In the genomic region with DNA sequence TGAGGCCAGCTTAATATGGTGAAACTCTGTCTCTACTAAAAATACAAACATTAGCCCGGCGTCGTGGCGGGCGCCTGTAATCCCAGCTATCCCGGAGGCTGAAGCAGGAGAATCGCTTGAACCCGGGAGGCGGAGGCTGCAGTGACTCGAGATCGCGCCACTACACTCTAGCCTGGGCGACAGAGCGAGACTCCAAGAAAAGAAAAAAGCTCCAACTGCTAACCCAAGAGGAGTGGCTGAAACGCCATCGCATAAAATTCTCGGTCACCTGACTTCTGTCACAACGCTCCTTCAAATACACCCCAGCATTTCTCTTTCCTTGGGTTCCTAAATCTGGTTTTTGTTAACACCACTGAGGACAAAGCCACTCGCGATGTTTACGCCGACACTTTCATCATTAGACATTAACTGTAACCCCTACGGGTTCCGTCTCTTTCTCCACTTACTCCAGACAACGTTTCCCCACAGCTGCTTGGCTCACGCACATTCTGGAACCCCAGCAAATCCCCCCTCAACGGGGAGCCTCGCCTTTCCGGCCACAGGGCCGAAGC, we compare ENCODE assay signal across 6 cellular contexts. TPM values are rescaled to one million over a fixed set of nuclear protein-coding genes. Genes with fewer than 3 reads are reported as not detected.
DNase-seq lines count a peak whose midpoint lies in the region; ATAC-seq and TF ChIP-seq lines count a peak whose summit lies in the region.

No MANE protein-coding gene starts in this region.

- H3K27ac ChIP-seq in OCI-LY3 (ENCODE audit: low read length) = peak overlapping the region; percentile 87

- peaks cover 60% of the 10 kb centered on the region for H3K36me3 Mint-ChIP-seq in activated CD8-positive, alpha-beta memory T cell treated with anti-CD3 and anti-CD28 coated beads, Interleukin-2, amount 10 ng/mL, durations not matched to agents 7 days and 5 days
- peaks cover 49% of the 10 kb centered on the region for H3K36me3 Mint-ChIP-seq in stimulated activated memory B cell treated with anti-CD40 and anti-IgM and Interleukin-4, amounts not matched to agents 10 μg/mL and 1 μg/mL and 100 μg/mL, for 72 hours

- no peaks in the 10 kb centered on the region for H3K9me3 Mint-ChIP-seq in activated CD8-positive, alpha-beta memory T cell treated with anti-CD3 and anti-CD28 coated beads, Interleukin-2, amount 10 ng/mL, durations not matched to agents 7 days and 5 days (ENCODE audit: low read depth)
- H3K9me3 Mint-ChIP-seq in stimulated activated memory B cell treated with anti-CD40 and anti-IgM and Interleukin-4, amounts not matched to agents 10 μg/mL and 1 μg/mL and 100 μg/mL, for 72 hours = no peaks in the 10 kb centered on the region

- H3K27me3 Mint-ChIP-seq in activated CD8-positive, alpha-beta memory T cell treated with anti-CD3 and anti-CD28 coated beads, Interleukin-2, amount 10 ng/mL, durations not matched to agents 7 days and 5 days = no peaks in the 10 kb centered on the region
- no peaks in the 10 kb centered on the region for H3K27me3 Mint-ChIP-seq in stimulated activated memory B cell treated with anti-CD40 and anti-IgM and Interleukin-4, amounts not matched to agents 10 μg/mL and 1 μg/mL and 100 μg/mL, for 72 hours

- H3K36me3 ChIP-seq in OCI-LY3 (replicated peaks; ENCODE audit: low read depth, low read length) = peaks cover 44% of the 10 kb centered on the region

- CTCF ChIA-PET in activated CD8-positive, alpha-beta memory T cell treated with anti-CD3 and anti-CD28 coated beads, Interleukin-2, amount 10 ng/mL, durations not matched to agents 7 days and 5 days (lab: Charles Lee) = interaction anchor here (0.6 to 2.1 kb wide), 16 partner anchors 9 to 389 kb away, joined by 3 to 17 read pairs (median 4); partner anchors contain the start of genes NIF3L1 and PPIL3

- H3K9me3 ChIP-seq in OCI-LY3 (ENCODE audit: insufficient read depth, low read length) = no peaks in the 10 kb centered on the region

- H3K4me3 ChIP-seq in OCI-LY3 (ENCODE audit: low read length) = peak overlapping the region; percentile 85
- H3K4me3 ChIP-seq in fibroblast of mammary gland (ENCODE audit: control insufficient read depth, low read depth, low read length) = peak overlapping the region; percentile 98

- no peaks in the 10 kb centered on the region for H3K27me3 ChIP-seq in OCI-LY3 (ENCODE audit: low read depth, low read length)

- peaks cover 45% of the 10 kb centered on the region for H3K4me1 Mint-ChIP-seq in activated CD8-positive, alpha-beta memory T cell treated with anti-CD3 and anti-CD28 coated beads, Interleukin-2, amount 10 ng/mL, durations not matched to agents 7 days and 5 days
- peaks cover 35% of the 10 kb centered on the region for H3K4me1 Mint-ChIP-seq in stimulated activated memory B cell treated with anti-CD40 and anti-IgM and Interleukin-4, amounts not matched to agents 10 μg/mL and 1 μg/mL and 100 μg/mL, for 72 hours

- peaks cover 18% of the 10 kb centered on the region for H3K4me1 ChIP-seq in OCI-LY3 (ENCODE audit: low read length)

- H2AFZ ChIP-seq in OCI-LY3 (ENCODE audit: low read depth, low read length) = no peak overlapping the region

- H3K4me3 Mint-ChIP-seq in activated CD8-positive, alpha-beta memory T cell treated with anti-CD3 and anti-CD28 coated beads, Interleukin-2, amount 10 ng/mL, durations not matched to agents 7 days and 5 days = peak overlapping the region; percentile 84
- H3K4me3 Mint-ChIP-seq in stimulated activated memory B cell treated with anti-CD40 and anti-IgM and Interleukin-4, amounts not matched to agents 10 μg/mL and 1 μg/mL and 100 μg/mL, for 72 hours = peak overlapping the region; percentile 88

- H3K27ac Mint-ChIP-seq in activated CD8-positive, alpha-beta memory T cell treated with anti-CD3 and anti-CD28 coated beads, Interleukin-2, amount 10 ng/mL, durations not matched to agents 7 days and 5 days = peak overlapping the region; percentile 99
- peak overlapping the region; percentile 99 for H3K27ac Mint-ChIP-seq in stimulated activated memory B cell treated with anti-CD40 and anti-IgM and Interleukin-4, amounts not matched to agents 10 μg/mL and 1 μg/mL and 100 μg/mL, for 72 hours

- H3K79me2 ChIP-seq in OCI-LY3 (ENCODE audit: low read length) = peaks cover 58% of the 10 kb centered on the region

- DNase-seq in activated CD8-positive, alpha-beta memory T cell treated with anti-CD3 and anti-CD28 coated beads, Interleukin-2, amount 10 ng/mL, durations not matched to agents 7 days and 5 days = peak; percentile 58
- DNase-seq in activated CD8-positive, alpha-beta memory T cell treated with anti-CD3 and anti-CD28 coated beads, Interleukin-2, amount 50 U/mL, for 4 hours = no peak
- DNase-seq in fibroblast of mammary gland (ENCODE audit: low read depth) = peak; percentile 30
- DNase-seq in NCI-H128 (lab: John Stamatoyannopoulos, UW; ENCODE audit: unreplicated experiment) = no peak

- peaks cover 41% of the 10 kb centered on the region for H4K20me1 ChIP-seq in OCI-LY3 (ENCODE audit: insufficient read depth, low read length)

- no peak for TF ChIP-seq CTCF in OCI-LY3 (IDR thresholded peaks at IDR 0.05; ENCODE audit: low read depth, low read length)
- no peak for TF ChIP-seq CTCF in fibroblast of mammary gland (conservative IDR thresholded peaks at IDR 0.05; ENCODE audit: control insufficient read depth, insufficient read depth, low read depth, low read length)

- H3K9ac ChIP-seq in OCI-LY3 (ENCODE audit: low read length) = peak overlapping the region; percentile 95

- H3K4me2 ChIP-seq in OCI-LY3 (ENCODE audit: low read length) = peak overlapping the region; percentile 70

- ATAC-seq in activated CD8-positive, alpha-beta memory T cell treated with anti-CD3 and anti-CD28 coated beads, Interleukin-2, amount 10 ng/mL, durations not matched to agents 7 days and 5 days = peak; percentile 4
- ATAC-seq in stimulated activated memory B cell treated with anti-CD40 and anti-IgM and Interleukin-4, amounts not matched to agents 10 μg/mL and 1 μg/mL and 100 μg/mL, for 72 hours = peak; percentile 24

RNA-seq across cellular contexts. Expression of gene CLK1, which starts 0.7 kb away (rescaled TPM):
- 100 to 1,000 TPM; 129 to 130 TPM for total RNA-seq in activated CD8-positive, alpha-beta memory T cell treated with anti-CD3 and anti-CD28 coated beads, Interleukin-2, amount 10 ng/mL, durations not matched to agents 7 days and 5 days

RNA-seq across cellular contexts. Expression of gene PPIL3, which starts 25.1 kb away (rescaled TPM):
- total RNA-seq in activated CD8-positive, alpha-beta memory T cell treated with anti-CD3 and anti-CD28 coated beads, Interleukin-2, amount 10 ng/mL, durations not matched to agents 7 days and 5 days = 10 to 100 TPM; 40.2 to 41.5 TPM

RNA-seq across cellular contexts. Expression of gene NIF3L1, which starts 25.4 kb away (rescaled TPM):
- total RNA-seq in activated CD8-positive, alpha-beta memory T cell treated with anti-CD3 and anti-CD28 coated beads, Interleukin-2, amount 10 ng/mL, durations not matched to agents 7 days and 5 days = 10 to 100 TPM; 28.3 to 37.6 TPM

RNA-seq across cellular contexts. Expression of gene BZW1, which starts 52.0 kb away (rescaled TPM):
- total RNA-seq in activated CD8-positive, alpha-beta memory T cell treated with anti-CD3 and anti-CD28 coated beads, Interleukin-2, amount 10 ng/mL, durations not matched to agents 7 days and 5 days = 100 to 1,000 TPM; 222 to 306 TPM

Comparison
In these comparisons a context has a peak if more than half of its experiments do, and no peak if none do; other contexts are left out.
1. DNase-seq: peak in activated CD8-positive, alpha-beta memory T cell treated with anti-CD3 and anti-CD28 coated beads, Interleukin-2, amount 10 ng/mL, durations not matched to agents 7 days and 5 days (single experiment) and fibroblast of mammary gland (single experiment); none in activated CD8-positive, alpha-beta memory T cell treated with anti-CD3 and anti-CD28 coated beads, Interleukin-2, amount 50 U/mL, for 4 hours (single experiment) and NCI-H128 (single experiment).